8 cellular contexts compared by ENCODE assay signal in genomic region chr6:117602151-117602898, GRCh38. TPM values are rescaled to one million over a fixed set of nuclear protein-coding genes. Genes with fewer than 3 reads are reported as not detected.
DNase-seq lines count a peak whose midpoint lies in the region; ATAC-seq and TF ChIP-seq lines count a peak whose summit lies in the region.

Gene GOPC (minus strand): TSS chr6:117602511. CDS start chr6:117602288, 223 bp downstream.

- intact Hi-C loops in activated B cell treated with CpG ODN at 0.5 μM for 24 hours (cut with micrococcal nuclease) (loop anchor here (1.0 to 10.0 kb wide), 11 partner anchors 14 to 1746 kb away; partner anchors contain the start of genes CEP85L, FAM184A, KPNA5 and MAN1A1), spleen (cut with DNase I; ENCODE audit: low total_unique reads) (no loop called here)

- H3K4me1 ChIP-seq in spleen: peaks cover 15 to 52% (median 41%) of the 10 kb centered on the region in 6 donors

- POLR2A ChIA-PET in activated B cell treated with CpG ODN at 0.5 μM for 24 hours (lab: Charles Lee): interaction anchor here (0.5 to 1.4 kb wide), 8 partner anchors 15 to 1502 kb away, joined by 3 to 9 read pairs (median 4); partner anchors contain the start of genes CEP85L, NT5DC1 and NUS1

- DNase-seq in AG08396 (ENCODE audit: low spot score) (peak; percentile 99), NCI-H226 (peak; percentile 94), activated B cell treated with CpG ODN at 0.5 μM for 24 hours (peak; percentile 85), inferior parietal cortex (ENCODE audit: extremely low spot score) (peak; percentile 98), spleen (peak; percentile 98)
- peak; percentile 98 for DNase-seq in central memory CD4-positive, alpha-beta T cell

- peak; percentile 13 to 67 (median 33) for TF ChIP-seq POLR2A in spleen (IDR thresholded peaks at IDR 0.05)

- H3K27me3 Mint-ChIP-seq in activated B cell treated with CpG ODN at 0.5 μM for 24 hours: no peaks in the 10 kb centered on the region

- 1% methylated on average over 47 to 60 of the region's 60 CpGs for WGBS in spleen, 5 donors

- peak within 1 kb of the TSS; percentile 99 for H3K27ac Mint-ChIP-seq in activated B cell treated with CpG ODN at 0.5 μM for 24 hours

- TF ChIP-seq CTCF in activated B cell treated with CpG ODN at 0.5 μM for 24 hours (IDR thresholded peaks at IDR 0.05) (no peak), spleen (IDR thresholded peaks at IDR 0.05 in 8 of 11, conservative IDR thresholded peaks at IDR 0.05 in 3 of 11) (peak in 3 of 11 experiments; percentile 4 to 27 (median 19))

- peaks cover 4% of the 10 kb centered on the region for H3K9me3 Mint-ChIP-seq in activated B cell treated with CpG ODN at 0.5 μM for 24 hours

- peak within 1 kb of the TSS; percentile 81 to 94 (median 92) for H3K27ac ChIP-seq in spleen

- ATAC-seq in GM18909 (IDR thresholded peaks at IDR 0.05; ENCODE audit: poor library complexity, unreplicated experiment) (peak; percentile 91), HG03175 (IDR thresholded peaks at IDR 0.05; ENCODE audit: unreplicated experiment) (peak; percentile 96), activated B cell treated with CpG ODN at 0.5 μM for 24 hours (ENCODE audit: low read depth) (peak; percentile 96)

- peak within 1 kb of the TSS; percentile 100 for H3K4me3 Mint-ChIP-seq in activated B cell treated with CpG ODN at 0.5 μM for 24 hours

- no peaks in the 10 kb centered on the region for H3K27me3 ChIP-seq in spleen (replicated peaks in 1 of 7)

- H3K4me3 ChIP-seq in spleen: peak within 1 kb of the TSS; percentile 70 to 93 (median 88)

- H3K4me1 Mint-ChIP-seq in activated B cell treated with CpG ODN at 0.5 μM for 24 hours: peaks cover 46% of the 10 kb centered on the region

- peaks cover 28% of the 10 kb centered on the region for H3K36me3 Mint-ChIP-seq in activated B cell treated with CpG ODN at 0.5 μM for 24 hours (ENCODE audit: low read depth)

- CTCF ChIA-PET in activated B cell treated with CpG ODN at 0.5 μM for 24 hours (lab: Charles Lee): interaction anchor here (6.3 kb wide), 1 partner anchor 153 kb away, joined by 61 read pairs; no protein-coding TSS in a partner anchor

- H3K36me3 ChIP-seq in spleen: peaks cover 0 to 15% (median 2%) of the 10 kb centered on the region in 6 donors

- H3K9me3 ChIP-seq in spleen: peaks cover 0 to 2% (median 0%) of the 10 kb centered on the region in 8 donors

RNA-seq across cellular contexts. Expression of gene GOPC, which starts in this region (rescaled TPM):
- 17.1 and 19.5 TPM in 2 replicates for total RNA-seq in activated B cell treated with CpG ODN at 0.5 μM for 24 hours
- 10 to 100 TPM; 20.5 to 26.7 (median 22.3) TPM for total RNA-seq in spleen
- polyA plus RNA-seq in spleen: 10 to 100 TPM; 13.5 to 17.3 (median 14.9) TPM

Comparison
In these comparisons a context has a peak if more than half of its experiments do, and no peak if none do; other contexts are left out.
1. Peak in every context shown above with its lines: DNase-seq, ATAC-seq, H3K4me3 ChIP-seq and H3K27ac ChIP-seq.